Comparison of ENCODE assay signal across 8 cellular contexts in the genomic region with DNA sequence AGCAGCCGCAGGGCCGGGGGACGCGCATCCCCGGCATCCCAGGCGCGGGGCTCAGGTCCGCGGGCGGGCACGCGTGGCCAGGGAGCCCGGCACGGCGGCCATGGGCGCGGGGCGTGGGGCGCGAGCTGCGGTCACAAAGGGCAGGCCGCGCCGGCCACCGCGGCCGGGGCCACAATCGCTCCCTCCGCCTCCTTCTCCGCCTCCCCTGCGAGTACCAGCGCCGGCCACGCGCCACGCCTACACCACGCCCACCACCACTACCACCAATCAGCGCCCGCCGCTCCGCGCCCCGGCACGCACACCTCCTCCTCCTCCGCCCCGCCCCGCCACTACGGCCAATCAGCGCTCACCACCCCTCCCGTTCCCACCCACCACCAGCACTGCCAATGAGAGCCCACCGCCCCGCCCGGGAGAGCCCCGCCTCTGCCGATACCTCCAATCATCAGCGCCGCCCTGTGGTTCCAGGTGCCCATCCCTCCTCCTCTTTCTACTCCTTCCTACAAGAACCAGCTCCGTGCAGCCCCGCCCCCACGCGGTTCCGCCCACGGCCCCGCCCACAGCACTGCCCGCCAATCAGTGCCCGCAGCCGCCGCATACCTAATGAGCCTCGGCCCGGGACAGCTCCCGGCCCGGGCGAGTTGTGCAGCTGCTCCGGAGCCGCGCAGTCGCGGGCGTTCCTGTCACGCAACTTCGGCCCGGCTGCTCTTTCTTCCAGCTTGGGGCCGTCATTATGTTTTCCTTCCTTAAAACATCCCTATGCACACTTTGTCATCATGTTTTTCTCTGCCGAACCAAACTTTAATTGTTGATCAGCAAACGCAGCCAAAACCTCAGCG. TPM values are rescaled to one million over a fixed set of nuclear protein-coding genes. Genes with fewer than 3 reads are reported as not detected.
DNase-seq lines count a peak whose midpoint lies in the region; ATAC-seq and TF ChIP-seq lines count a peak whose summit lies in the region.

TSS of gene RPS6KA2 (minus strand) at position 213 of the 836 bp plus-strand sequence. CDS start 232 bp downstream, outside the sequence.

- H3K27me3 ChIP-seq in CD4-positive, alpha-beta T cell (ENCODE audit: control insufficient read depth, insufficient read depth, low read length) = peaks cover 4% of the 10 kb centered on the region
- H3K27me3 ChIP-seq in duodenal mucosa (ENCODE audit: control insufficient read depth in 1 of 2, insufficient read depth in 2 of 2, low read length in 2 of 2) = peaks cover 2 to 9% of the 10 kb centered on the region in 2 donors
- no peaks in the 10 kb centered on the region for H3K27me3 ChIP-seq in right lobe of liver

- H3K27me3 Mint-ChIP-seq in CD4-positive, alpha-beta T cell = peaks cover 29% of the 10 kb centered on the region
- peaks cover 42% of the 10 kb centered on the region for H3K27me3 Mint-ChIP-seq in activated CD4-positive, alpha-beta memory T cell treated with anti-CD3 and anti-CD28 coated beads, Interleukin-2, amount 10 ng/mL, durations not matched to agents 7 days and 5 days

- TF ChIP-seq CTCF in CD4-positive, alpha-beta T cell (IDR thresholded peaks at IDR 0.05) = no peak
- peak in 3 of 4 donors; percentile 19 to 37 (median 31) for TF ChIP-seq CTCF in right lobe of liver (IDR thresholded peaks at IDR 0.05)

- peak within 1 kb of the TSS; percentile 57 to 69 for H3K9ac ChIP-seq in duodenal mucosa (ENCODE audit: low read depth in 1 of 2, low read length in 2 of 2)

- H3K36me3 ChIP-seq in duodenal mucosa (ENCODE audit: control insufficient read depth in 1 of 2, insufficient read depth in 2 of 2, low read length in 2 of 2) = no peaks in the 10 kb centered on the region
- no peaks in the 10 kb centered on the region for H3K36me3 ChIP-seq in right lobe of liver

- peak; percentile 100 for DNase-seq in CD4-positive, alpha-beta T cell
- DNase-seq in NCI-H774 (lab: John Stamatoyannopoulos, UW) (peak; percentile 100), right lobe of liver (peak; percentile 100)
- DNase-seq in activated CD4-positive, alpha-beta memory T cell treated with anti-CD3 and anti-CD28 coated beads, Interleukin-2, amount 10 ng/mL, durations not matched to agents 7 days and 5 days = peak; percentile 100
- DNase-seq in stimulated activated CD4-positive, alpha-beta T cell treated with anti-CD3 and anti-CD28 coated beads, Interleukin-4, amount 100 ng/mL, for 24 hours = peak; percentile 100

- H3K4me1 Mint-ChIP-seq in CD4-positive, alpha-beta T cell (ENCODE audit: low read depth) = peaks cover 31% of the 10 kb centered on the region
- peaks cover 22% of the 10 kb centered on the region for H3K4me1 Mint-ChIP-seq in activated CD4-positive, alpha-beta memory T cell treated with anti-CD3 and anti-CD28 coated beads, Interleukin-2, amount 10 ng/mL, durations not matched to agents 7 days and 5 days

- peak within 1 kb of the TSS; percentile 92 for H3K27ac Mint-ChIP-seq in CD4-positive, alpha-beta T cell
- peak within 1 kb of the TSS; percentile 82 for H3K27ac Mint-ChIP-seq in activated CD4-positive, alpha-beta memory T cell treated with anti-CD3 and anti-CD28 coated beads, Interleukin-2, amount 10 ng/mL, durations not matched to agents 7 days and 5 days

- peak; percentile 92 for TF ChIP-seq POLR2A in right lobe of liver (IDR thresholded peaks at IDR 0.05)

- peak; percentile 92 for ATAC-seq in CD4-positive, alpha-beta T cell (ENCODE audit: poor library complexity)
- ATAC-seq in GM19438 (IDR thresholded peaks at IDR 0.05; ENCODE audit: low read depth, unreplicated experiment) (peak; percentile 85), HG03571 (IDR thresholded peaks at IDR 0.05; ENCODE audit: unreplicated experiment) (peak; percentile 89), right lobe of liver (peak; percentile 90 to 96 (median 92))

- no peaks in the 10 kb centered on the region for H3K9me3 ChIP-seq in CD4-positive, alpha-beta T cell (ENCODE audit: control insufficient read depth, low read length)
- H3K9me3 ChIP-seq in duodenal mucosa (ENCODE audit: control insufficient read depth in 1 of 2, low read length in 2 of 2) = no peaks in the 10 kb centered on the region
- no peaks in the 10 kb centered on the region for H3K9me3 ChIP-seq in right lobe of liver

- H3K27ac ChIP-seq in CD4-positive, alpha-beta T cell (ENCODE audit: low read depth, low read length) = peak within 1 kb of the TSS; percentile 64
- H3K27ac ChIP-seq in duodenal mucosa (ENCODE audit: low read depth, low read length) (peak within 1 kb of the TSS; percentile 81), right lobe of liver (peak within 1 kb of the TSS; percentile 57 to 80 (median 69))

- no peaks in the 10 kb centered on the region for H3K9me3 Mint-ChIP-seq in CD4-positive, alpha-beta T cell
- H3K9me3 Mint-ChIP-seq in activated CD4-positive, alpha-beta memory T cell treated with anti-CD3 and anti-CD28 coated beads, Interleukin-2, amount 10 ng/mL, durations not matched to agents 7 days and 5 days = no peaks in the 10 kb centered on the region

- H3K4me1 ChIP-seq in duodenal mucosa (ENCODE audit: control insufficient read depth in 1 of 2, insufficient read depth in 2 of 2, low read length in 2 of 2) (peaks cover 15 to 20% of the 10 kb centered on the region in 2 donors), right lobe of liver (peaks cover 0 to 16% (median 4%) of the 10 kb centered on the region in 4 donors)

- CTCF ChIA-PET in CD4-positive, alpha-beta T cell (lab: Charles Lee) = interaction anchor here (0.9 to 1.2 kb wide), 3 partner anchors 139 to 372 kb away, joined by 3 read pairs; partner anchors contain the start of gene CEP43
- CTCF ChIA-PET in activated CD4-positive, alpha-beta memory T cell treated with anti-CD3 and anti-CD28 coated beads, Interleukin-2, amount 10 ng/mL, durations not matched to agents 7 days and 5 days (lab: Charles Lee) = interaction anchor here (0.7 to 1.5 kb wide), 5 partner anchors 27 to 359 kb away, joined by 3 to 5 read pairs (median 3); no protein-coding TSS in a partner anchor

- WGBS in right lobe of liver (ENCODE audit: insufficient coverage, low coverage, low lambda C conversion rate, missing lambda C conversion rate) = 0% methylated on average over 43 of the region's 86 CpGs

- intact Hi-C loops in CD4-positive, alpha-beta T cell (cut with DNase I, micrococcal nuclease) = loop anchor here (1.0 to 10.0 kb wide), 7 partner anchors 140 to 1198 kb away; partner anchors contain the start of genes AFDN (in 1 of the 2), CEP43 (in 1 of the 2), MPC1 (in 1 of the 2) and RNASET2 (in 1 of the 2)
- intact Hi-C loops in right lobe of liver (cut with DNase I) = no loop called here

- H3K36me3 Mint-ChIP-seq in CD4-positive, alpha-beta T cell (ENCODE audit: low read depth) = peaks cover 8% of the 10 kb centered on the region
- H3K36me3 Mint-ChIP-seq in activated CD4-positive, alpha-beta memory T cell treated with anti-CD3 and anti-CD28 coated beads, Interleukin-2, amount 10 ng/mL, durations not matched to agents 7 days and 5 days (ENCODE audit: low read depth) = no peaks in the 10 kb centered on the region

- peak within 1 kb of the TSS; percentile 76 to 78 for H3K4me3 ChIP-seq in duodenal mucosa (ENCODE audit: low read depth in 1 of 2, low read length in 2 of 2)
- peak within 1 kb of the TSS; percentile 71 to 92 (median 85) for H3K4me3 ChIP-seq in right lobe of liver

- POLR2A ChIA-PET in CD4-positive, alpha-beta T cell (lab: Charles Lee) = interaction anchor here (0.8 to 2.5 kb wide), 20 partner anchors 43 to 724 kb away, joined by 3 to 21 read pairs (median 4); partner anchors contain the start of genes CEP43, RNASET2 and SFT2D1
- POLR2A ChIA-PET in activated CD4-positive, alpha-beta memory T cell treated with anti-CD3 and anti-CD28 coated beads, Interleukin-2, amount 10 ng/mL, durations not matched to agents 7 days and 5 days (lab: Charles Lee) = interaction anchor here (1.2 to 1.5 kb wide), 4 partner anchors 16 to 322 kb away, joined by 3 to 5 read pairs (median 4); no protein-coding TSS in a partner anchor

- H3K4me3 Mint-ChIP-seq in CD4-positive, alpha-beta T cell = peak within 1 kb of the TSS; percentile 91
- H3K4me3 Mint-ChIP-seq in activated CD4-positive, alpha-beta memory T cell treated with anti-CD3 and anti-CD28 coated beads, Interleukin-2, amount 10 ng/mL, durations not matched to agents 7 days and 5 days = peak within 1 kb of the TSS; percentile 88

RNA-seq across cellular contexts. Expression of gene RPS6KA2, which starts in this region (rescaled TPM):
- total RNA-seq in CD4-positive, alpha-beta T cell = 1 to 10 TPM; 5.6 to 6.2 TPM
- 1 to 10 TPM; 6.3 to 6.5 TPM for total RNA-seq in activated CD4-positive, alpha-beta memory T cell treated with anti-CD3 and anti-CD28 coated beads, Interleukin-2, amount 10 ng/mL, durations not matched to agents 7 days and 5 days
- 10 to 100 TPM in 3 of 6 experiments, 1 to 10 TPM in 3; 6.4 to 18.1 (median 11.1) TPM for total RNA-seq in right lobe of liver

Comparison
In these comparisons a context has a peak if more than half of its experiments do, and no peak if none do; other contexts are left out.
1. Peak in every context shown above with its lines: DNase-seq, ATAC-seq, H3K4me3 ChIP-seq and H3K27ac ChIP-seq.
2. intact Hi-C loops: an anchor here in CD4-positive, alpha-beta T cell (1.0 to 10.0 kb wide); none called in right lobe of liver.